ENCODE assay signal across 8 cellular contexts in the genomic region with DNA sequence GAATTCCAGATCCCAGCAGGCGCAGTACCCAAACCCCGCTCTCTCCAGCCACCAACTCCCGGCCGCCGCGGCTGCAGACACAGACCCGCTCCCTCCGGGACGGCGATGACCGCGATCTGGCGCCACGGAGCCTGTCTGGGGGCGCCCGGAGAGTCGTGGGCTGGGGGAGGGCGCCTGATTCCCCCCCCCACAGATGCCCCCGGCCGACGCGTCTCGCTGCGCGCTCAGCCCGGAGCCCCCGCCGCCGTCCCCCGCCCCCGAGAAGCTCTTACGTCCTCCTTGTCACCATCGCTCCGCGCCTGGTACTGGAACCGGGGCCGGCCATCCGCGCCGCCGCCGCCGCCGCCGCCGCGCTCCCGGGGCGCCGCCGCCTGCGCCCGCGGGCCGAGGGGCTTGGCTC.
A peak's percentile ranks its signal among the peaks of the same experiment; 100 is the strongest.
DNase-seq lines count a peak whose midpoint lies in the region; ATAC-seq, FAIRE-seq and TF ChIP-seq lines count a peak whose summit lies in the region.
"Not testable (repeated sequence)": the region's sequence is repeated elsewhere in the genome, so short reads cannot be mapped to it uniquely, and the experiment has no call there.

No MANE protein-coding gene starts in this region.

- H3K27me3 Mint-ChIP-seq in Calu3 (ENCODE audit: unreplicated experiment), result not testable (repeated sequence)
- H3K27me3 Mint-ChIP-seq in activated naive CD8-positive, alpha-beta T cell treated with anti-CD3 and anti-CD28 coated beads, Interleukin-2, amount 10 ng/mL, durations not matched to agents 7 days and 5 days, result peaks cover 25% of the 10 kb centered on the region
- H3K27me3 Mint-ChIP-seq in progenitor cell of endocrine pancreas, result peaks cover 47% of the 10 kb centered on the region

- TF ChIP-seq RAD21 in HepG2 (CRISPR knock-in tag; IDR thresholded peaks at IDR 0.05), result not testable (repeated sequence)

- H3K9ac ChIP-seq in HepG2 (ENCODE audit: insufficient read depth, low read depth, low read length), result not testable (repeated sequence)

- TF ChIP-seq EP300 in esophagus muscularis mucosa (IDR thresholded peaks at IDR 0.05); HepG2 (IDR thresholded peaks at IDR 0.05; ENCODE audit: low read depth in 2 of 2, low read length in 2 of 2); HepG2 (CRISPR knock-in tag; IDR thresholded peaks at IDR 0.05; ENCODE audit: borderline replicate concordance): not testable (repeated sequence)

- intact Hi-C loops in Calu3 (cut with micrococcal nuclease; ENCODE audit: unreplicated experiment); HepG2 (cut with micrococcal nuclease; ENCODE audit: unreplicated experiment); thyroid gland (cut with DNase I): not testable (repeated sequence)
- intact Hi-C loops in esophagus muscularis mucosa (cut with DNase I), result loop anchor here (10.0 kb wide), 2 partner anchors 163 to 243 kb away; no protein-coding TSS in a partner anchor

- POLR2A ChIA-PET in activated naive CD8-positive, alpha-beta T cell treated with anti-CD3 and anti-CD28 coated beads, Interleukin-2, amount 10 ng/mL, durations not matched to agents 7 days and 5 days (lab: Charles Lee), result interaction anchor here (0.6 kb wide), 1 partner anchor 174 kb away, joined by 3 read pairs; no protein-coding TSS in a partner anchor
- POLR2A ChIA-PET in HepG2 (lab: Yijun Ruan, JAX), result not testable (repeated sequence)

- H3K36me3 ChIP-seq in esophagus muscularis mucosa; HepG2 (replicated peaks in 1 of 2; ENCODE audit: control insufficient read depth in 1 of 2, insufficient read depth in 2 of 2, low read length in 2 of 2); thyroid gland: not testable (repeated sequence)

- H3K4me3 Mint-ChIP-seq in Calu3 (ENCODE audit: low read depth, unreplicated experiment) (peak overlapping the region; percentile 71), progenitor cell of endocrine pancreas (ENCODE audit: low read depth) (peak overlapping the region; percentile 58)
- H3K4me3 Mint-ChIP-seq in activated naive CD8-positive, alpha-beta T cell treated with anti-CD3 and anti-CD28 coated beads, Interleukin-2, amount 10 ng/mL, durations not matched to agents 7 days and 5 days, result peak overlapping the region; percentile 66

- not testable (repeated sequence) for H3K9me3 Mint-ChIP-seq in Calu3 (ENCODE audit: low read depth, unreplicated experiment); activated naive CD8-positive, alpha-beta T cell treated with anti-CD3 and anti-CD28 coated beads, Interleukin-2, amount 10 ng/mL, durations not matched to agents 7 days and 5 days; progenitor cell of endocrine pancreas (ENCODE audit: low read depth)

- H3K27ac ChIP-seq in VCaP, result peak overlapping the region; percentile 73
- H3K27ac ChIP-seq in esophagus muscularis mucosa (replicated peaks in 1 of 4), result peak overlapping the region; percentile 41 to 84 (median 78)
- H3K27ac ChIP-seq in HepG2 (ENCODE audit: extremely low read length, insufficient read depth, low read length); thyroid gland: not testable (repeated sequence)

- not testable (repeated sequence) for H3K79me2 ChIP-seq in HepG2 (ENCODE audit: insufficient read depth, low read length)

- peak; percentile 20 for ATAC-seq in activated naive CD8-positive, alpha-beta T cell treated with anti-CD3 and anti-CD28 coated beads, Interleukin-2, amount 10 ng/mL, durations not matched to agents 7 days and 5 days (ENCODE audit: low read depth)
- ATAC-seq in HepG2, result peak; percentile 24

- peaks cover 0 to 21% (median 2%) of the 10 kb centered on the region in 4 donors for H3K27me3 ChIP-seq in esophagus muscularis mucosa
- not testable (repeated sequence) for H3K27me3 ChIP-seq in HepG2 (ENCODE audit: control insufficient read depth in 1 of 2, insufficient read depth in 2 of 2, low read length in 2 of 2); thyroid gland

- TF ChIP-seq POLR2A in esophagus muscularis mucosa (IDR thresholded peaks at IDR 0.05; ENCODE audit: low read depth); HepG2 (IDR thresholded peaks at IDR 0.05; ENCODE audit: insufficient read depth in 1 of 2, low read depth in 2 of 2, low read length in 2 of 2); thyroid gland (IDR thresholded peaks at IDR 0.05): not testable (repeated sequence)

- not testable (repeated sequence) for TF ChIP-seq CTCF in Calu3 (IDR thresholded peaks at IDR 0.05; ENCODE audit: unreplicated experiment); VCaP (conservative IDR thresholded peaks at IDR 0.05); esophagus muscularis mucosa (IDR thresholded peaks at IDR 0.05); HepG2 (CRISPR knock-in tag; IDR thresholded peaks at IDR 0.05); progenitor cell of endocrine pancreas (IDR thresholded peaks at IDR 0.05; ENCODE audit: unreplicated experiment); thyroid gland (IDR thresholded peaks at IDR 0.05)

- H3K4me3 ChIP-seq in esophagus muscularis mucosa, result peak overlapping the region; percentile 43 to 62 (median 58)
- H3K4me3 ChIP-seq in HepG2 (replicated peaks in 1 of 3; ENCODE audit: insufficient read depth in 1 of 3, low read depth in 2 of 3, low read length in 3 of 3), result peak overlapping the region in 2 of 3 experiments; percentile 41 to 60; a peak in 3 of 6 replicates
- not testable (repeated sequence) for H3K4me3 ChIP-seq in thyroid gland (replicated peaks in 1 of 3)

- WGBS in esophagus muscularis mucosa, result 0% methylated on average over 2 of the region's 55 CpGs
- 16% methylated on average over 14 of the region's 55 CpGs for WGBS in HepG2 (ENCODE audit: low lambda C conversion rate)
- WGBS in thyroid gland, 2 donors, result no CpG with 5 or more reads among the region's 55 CpGs

- H3K4me1 Mint-ChIP-seq in Calu3 (ENCODE audit: low read depth, unreplicated experiment), result peaks cover 15% of the 10 kb centered on the region
- H3K4me1 Mint-ChIP-seq in activated naive CD8-positive, alpha-beta T cell treated with anti-CD3 and anti-CD28 coated beads, Interleukin-2, amount 10 ng/mL, durations not matched to agents 7 days and 5 days; progenitor cell of endocrine pancreas (ENCODE audit: low read depth): not testable (repeated sequence)

- not testable (repeated sequence) for DNase-seq in Calu3; HepG2 (ENCODE audit: low spot score); progenitor cell of endocrine pancreas (ENCODE audit: low spot score, unreplicated experiment)
- peak; percentile 27 for DNase-seq in NCI-H1105 treated with DMSO at 0.1 percent for 48 hours (lab: John Stamatoyannopoulos, UW)
- peak; percentile 45 for DNase-seq in activated naive CD8-positive, alpha-beta T cell treated with anti-CD3 and anti-CD28 coated beads, Interleukin-2, amount 10 ng/mL, durations not matched to agents 7 days and 5 days
- peak; percentile 75 for DNase-seq in esophagus muscularis mucosa (ENCODE audit: extremely low spot score)
- DNase-seq in thyroid gland, result peak; percentile 4 to 13

- H3K4me2 ChIP-seq in HepG2 (ENCODE audit: low read depth, low read length), result peak overlapping the region; percentile 47

- CTCF ChIA-PET in Calu3 (lab: Charles Lee), result interaction anchor here (0.6 kb wide), 1 partner anchor 320 kb away, joined by 3 read pairs; no protein-coding TSS in a partner anchor
- CTCF ChIA-PET in HepG2 (lab: Yijun Ruan, JAX; ENCODE audit: low intra/inter-chr PET ratio, low total read pairs), result not testable (repeated sequence)

- peaks cover 5 to 23% (median 19%) of the 10 kb centered on the region in 4 donors for H3K4me1 ChIP-seq in esophagus muscularis mucosa
- not testable (repeated sequence) for H3K4me1 ChIP-seq in HepG2 (ENCODE audit: insufficient read depth, low read length); thyroid gland

- H3K36me3 Mint-ChIP-seq in Calu3 (ENCODE audit: insufficient read depth, unreplicated experiment), result peaks cover 12% of the 10 kb centered on the region
- H3K36me3 Mint-ChIP-seq in activated naive CD8-positive, alpha-beta T cell treated with anti-CD3 and anti-CD28 coated beads, Interleukin-2, amount 10 ng/mL, durations not matched to agents 7 days and 5 days; progenitor cell of endocrine pancreas (ENCODE audit: insufficient read depth): not testable (repeated sequence)

- H3K9me3 ChIP-seq in esophagus muscularis mucosa; HepG2 (ENCODE audit: low read length); thyroid gland: not testable (repeated sequence)

- in situ Hi-C loops in HepG2 (cut with HindIII; ENCODE audit: extremely low pct_ligation_motif_present, low pct_unique_long_range_greater_than_20kb), result loop anchor here (25.0 kb wide), 1 partner anchor 185 kb away; a partner anchor contains a TSS

- not testable (repeated sequence) for H2AFZ ChIP-seq in HepG2 (ENCODE audit: low read length)

- not testable (repeated sequence) for FAIRE-seq in HepG2 (lab: Jason Lieb, UNC)

- not testable (repeated sequence) for H3K27ac Mint-ChIP-seq in Calu3 (ENCODE audit: unreplicated experiment); activated naive CD8-positive, alpha-beta T cell treated with anti-CD3 and anti-CD28 coated beads, Interleukin-2, amount 10 ng/mL, durations not matched to agents 7 days and 5 days; progenitor cell of endocrine pancreas

- BruUV-seq in Calu3 (replicated peaks; lab: Mats Ljungman, UMichigan); HepG2 (replicated peaks; lab: Mats Ljungman, UMichigan): not testable (repeated sequence)

- H4K20me1 ChIP-seq in HepG2 (ENCODE audit: insufficient read depth, low read length), result not testable (repeated sequence)
